In genomic region chr12:1580036-1580435, GRCh38 we compare ENCODE assay signal across 24 cellular contexts. TPM values are rescaled to one million over a fixed set of nuclear protein-coding genes. Genes with fewer than 3 reads are reported as not detected.
DNase-seq lines count a peak whose midpoint lies in the region; ATAC-seq and TF ChIP-seq lines count a peak whose summit lies in the region.
"Had no signal": no experiment of that assay in that cellular context is flagged by ENCODE, and none has a peak within 500 bp of the region (broad histone marks: within the 10 kb centered on the region; RNA-seq: fewer than 3 reads in every experiment).

No MANE protein-coding gene starts in this region.

- H3K9ac ChIP-seq in SK-N-SH (no peak overlapping the region), fibroblast of lung (ENCODE audit: insufficient read depth, low read length) (no peak overlapping the region)

- H3K27me3 ChIP-seq in SK-N-SH (ENCODE audit: insufficient read depth) (no peaks in the 10 kb centered on the region), fibroblast of lung (ENCODE audit: control insufficient read depth, insufficient read depth, low read length) (no peaks in the 10 kb centered on the region)

- no peak for ATAC-seq in SK-N-SH treated with all-trans-retinoic acid at 6 μM for 48 hours
- no peak for ATAC-seq in HG02642 (IDR thresholded peaks at IDR 0.05; ENCODE audit: poor library complexity, unreplicated experiment)
- no peak for ATAC-seq in GM18519 (IDR thresholded peaks at IDR 0.05; ENCODE audit: low FRiP score, unreplicated experiment)

- no peak for TF ChIP-seq RAD21 in SK-N-SH (IDR thresholded peaks at IDR 0.05; ENCODE audit: low read length)

- H3K79me2 ChIP-seq in SK-N-SH (ENCODE audit: insufficient read depth) (peaks cover 96% of the 10 kb centered on the region), fibroblast of lung (ENCODE audit: control insufficient read depth, insufficient read depth, low read length) (peaks cover 65% of the 10 kb centered on the region)

- TF ChIP-seq EP300 in SK-N-SH (IDR thresholded peaks at IDR 0.05; ENCODE audit: borderline replicate concordance in 1 of 2, low read depth in 1 of 2, low read length in 1 of 2) = no peak

- H3K4me2 ChIP-seq in SK-N-SH (peak overlapping the region; percentile 35; the same call in 1 of the 2 replicates), fibroblast of lung (ENCODE audit: extremely low read depth, insufficient read depth, low read length) (no peak overlapping the region)

- no peaks in the 10 kb centered on the region for H3K9me2 ChIP-seq in SK-N-SH

- CTCF ChIA-PET in SK-N-SH (lab: Yijun Ruan, JAX) = interaction anchor here (0.7 to 12.2 kb wide), 4 partner anchors 349 to 764 kb away, joined by 3 to 268 read pairs (median 4); no protein-coding TSS in a partner anchor

- H3K4me3 Mint-ChIP-seq in brain (peak overlapping the region in 2 of 5 experiments; percentile 20 to 65), osteocyte (ENCODE audit: unreplicated experiment) (no peak overlapping the region)

- H3K4me1 ChIP-seq in SK-N-SH (ENCODE audit: control insufficient read depth in 1 of 2, insufficient read depth in 2 of 2, low read depth in 1 of 2, low read length in 1 of 2) = peaks cover 19 to 40% of the 10 kb centered on the region in 2 experiments; a peak in 3 of 4 replicates
- peaks cover 31% of the 10 kb centered on the region for H3K4me1 ChIP-seq in fibroblast of lung (ENCODE audit: control insufficient read depth, extremely low read depth, insufficient read depth, low read length)

- POLR2A ChIA-PET in SK-N-SH (lab: Yijun Ruan, JAX) = no interaction called here

- no peak overlapping the region for H2AFZ ChIP-seq in SK-N-SH (ENCODE audit: low read depth)
- no peak overlapping the region for H2AFZ ChIP-seq in fibroblast of lung (ENCODE audit: low read length)

- peak overlapping the region in 4 of 5 experiments; percentile 2 to 73 (median 40) for H3K27ac Mint-ChIP-seq in brain
- H3K27ac Mint-ChIP-seq in osteocyte (ENCODE audit: unreplicated experiment) = peak overlapping the region; percentile 3

- H3K9me3 ChIP-seq in SK-N-SH = no peaks in the 10 kb centered on the region
- H3K9me3 ChIP-seq in fibroblast of lung (ENCODE audit: control insufficient read depth, insufficient read depth, low read depth, low read length) = no peaks in the 10 kb centered on the region

- peaks cover 37% of the 10 kb centered on the region for H3F3A ChIP-seq in SK-N-SH (replicated peaks; ENCODE audit: insufficient read depth)

- H3K36me3 ChIP-seq in SK-N-SH (replicated peaks in 1 of 2; ENCODE audit: control insufficient read depth in 1 of 2, insufficient read depth in 2 of 2, low read length in 1 of 2) (no peaks in the 10 kb centered on the region), fibroblast of lung (ENCODE audit: control insufficient read depth, insufficient read depth, low read length) (no peaks in the 10 kb centered on the region)

- WGBS in SK-N-SH (ENCODE audit: low lambda C conversion rate) = 95% methylated on average over 8 of the region's 8 CpGs

- H3K4me3 ChIP-seq in SK-N-SH (ENCODE audit: low read depth in 2 of 2, low read length in 1 of 2) (no peak overlapping the region), fibroblast of lung (replicated peaks in 1 of 4; ENCODE audit: control extremely low read depth in 1 of 4, insufficient read depth in 1 of 4, low read depth in 3 of 4, low read length in 4 of 4) (no peak overlapping the region)

- no peaks in the 10 kb centered on the region for H3K27me3 Mint-ChIP-seq in brain
- H3K27me3 Mint-ChIP-seq in osteocyte (ENCODE audit: unreplicated experiment) = no peaks in the 10 kb centered on the region

- H3K9me3 Mint-ChIP-seq in brain (peaks cover 0 to 2% (median 0%) of the 10 kb centered on the region in 5 experiments), osteocyte (ENCODE audit: unreplicated experiment) (no peaks in the 10 kb centered on the region)

- peak overlapping the region in 1 of 2 experiments; percentile 31; a peak in 2 of 4 replicates for H3K27ac ChIP-seq in SK-N-SH (ENCODE audit: low read depth in 2 of 2, low read length in 1 of 2)
- peak overlapping the region; percentile 13 for H3K27ac ChIP-seq in fibroblast of lung (ENCODE audit: insufficient read depth, low read length)
- H3K27ac ChIP-seq: 22Rv1, RWPE1 had no signal

- H4K20me1 ChIP-seq in SK-N-SH (ENCODE audit: insufficient read depth) (peaks cover 3% of the 10 kb centered on the region; the same call in 1 of the 2 replicates), fibroblast of lung (ENCODE audit: control insufficient read depth, extremely low read depth, insufficient read depth, low read length) (no peaks in the 10 kb centered on the region)

- no peaks in the 10 kb centered on the region for H3K36me3 Mint-ChIP-seq in brain
- H3K36me3 Mint-ChIP-seq in osteocyte (ENCODE audit: unreplicated experiment) = no peaks in the 10 kb centered on the region

- TF ChIP-seq CTCF in SK-N-SH (IDR thresholded peaks at IDR 0.05) (no peak), brain (conservative IDR thresholded peaks at IDR 0.05) (no peak), fibroblast of lung (conservative IDR thresholded peaks at IDR 0.05 in 1 of 2, IDR thresholded peaks at IDR 0.05 in 1 of 2; ENCODE audit: low read depth in 1 of 2, low read length in 2 of 2) (no peak), osteocyte (IDR thresholded peaks at IDR 0.05) (no peak)

- DNase-seq in SK-N-SH (no peak), fibroblast of lung (ENCODE audit: low read depth in 2 of 2) (no peak), osteocyte (ENCODE audit: extremely low spot score, unreplicated experiment) (no peak), NCI-H1694 treated with DMSO at 0.1 percent for 48 hours (lab: John Stamatoyannopoulos, UW) (no peak)
- DNase-seq: Calu3, DMS79 treated with DMSO at 0.1 percent for 48 hours, GF-D8, KBM-7, MM.1S, NCI-H1417, NCI-H1694, NCI-H2081, NCI-H2171, NCI-H226, NCI-H510A, NCI-H69, SHP77 had no signal

- H3K4me1 Mint-ChIP-seq in brain (peaks cover 72% of the 10 kb centered on the region), osteocyte (ENCODE audit: unreplicated experiment) (peaks cover 79% of the 10 kb centered on the region)

TF ChIP-seq in SK-N-SH, 30 proteins besides CTCF, POLR2A, EP300 and RAD21 (continues in another document):
- TF ChIP-seq IRF3 (IDR thresholded peaks at IDR 0.05; ENCODE audit: low read depth, low read length) = no peak

TF ChIP-seq in SK-N-SH treated with all-trans-retinoic acid at 6 μM for 48 hours, 23 proteins besides CTCF, POLR2A, EP300 and RAD21:
- TF ChIP-seq ZFP3 (CRISPR knock-in tag; IDR thresholded peaks at IDR 0.05) (no peak), ZNF565 (CRISPR knock-in tag; conservative IDR thresholded peaks at IDR 0.05; ENCODE audit: low read depth) (no peak), ZNF8 (CRISPR knock-in tag; IDR thresholded peaks at IDR 0.05) (no peak), ZC3H10 (CRISPR knock-in tag; IDR thresholded peaks at IDR 0.05) (no peak), BACH2 (CRISPR knock-in tag; IDR thresholded peaks at IDR 0.05; ENCODE audit: borderline replicate concordance) (no peak), CREB5 (CRISPR knock-in tag; IDR thresholded peaks at IDR 0.05; ENCODE audit: low read depth) (no peak), ZNF70 (CRISPR knock-in tag; IDR thresholded peaks at IDR 0.05) (no peak), RARB (CRISPR knock-in tag; IDR thresholded peaks at IDR 0.05) (no peak), ISL1 (CRISPR knock-in tag; IDR thresholded peaks at IDR 0.05) (no peak), TCF4 (CRISPR knock-in tag; IDR thresholded peaks at IDR 0.05; ENCODE audit: borderline replicate concordance) (no peak)

RNA-seq across cellular contexts. Expression of gene FBXL14, which starts 14.3 kb away (rescaled TPM):
- 11.3 and 12.8 TPM in 2 replicates for polyA plus RNA-seq in SK-N-SH (2012; rRNA removed)
- polyA plus RNA-seq in SK-N-SH (2012; cell fraction: cytosol; rRNA removed) = 4.3 and 9.3 TPM in 2 replicates
- 4.7 and 7.0 TPM in 2 replicates for polyA plus RNA-seq in SK-N-SH (2012; cell fraction: nucleus; rRNA removed)
- 9.3 TPM for polyA plus RNA-seq in brain (ENCODE audit: insufficient read depth, low read depth, low replicate concordance)
- 6.4 TPM in 2 replicates for total RNA-seq in fibroblast of lung
- 2.6 and 3.7 TPM in 2 replicates for polyA plus RNA-seq in fibroblast of lung
- polyA plus RNA-seq in fibroblast of lung (2012) = 3.0 and 4.7 TPM in 2 replicates
- polyA minus RNA-seq in fibroblast of lung (ENCODE audit: low replicate concordance) = 5.9 and 6.7 TPM in 2 replicates
- total RNA-seq in osteocyte = 9.1 and 9.4 TPM in 2 replicates

RNA-seq across cellular contexts. Expression of gene WNT5B, which starts 49.0 kb away (rescaled TPM):
- polyA plus RNA-seq in SK-N-SH (2012; rRNA removed) = 29.3 and 29.4 TPM in 2 replicates
- polyA plus RNA-seq in SK-N-SH (2012; cell fraction: cytosol; rRNA removed) = 16.5 and 26.4 TPM in 2 replicates
- polyA plus RNA-seq in SK-N-SH (2012; cell fraction: nucleus; rRNA removed) = 30.1 and 32.1 TPM in 2 replicates
- polyA plus RNA-seq in brain (ENCODE audit: insufficient read depth, low read depth, low replicate concordance) = 4.1 TPM
- total RNA-seq in fibroblast of lung = 40.3 and 105 TPM in 2 replicates
- polyA plus RNA-seq in fibroblast of lung = 46.9 and 86.1 TPM in 2 replicates
- polyA plus RNA-seq in fibroblast of lung (2012) = 61.7 and 116 TPM in 2 replicates
- 62.7 and 175 TPM in 2 replicates for polyA minus RNA-seq in fibroblast of lung (ENCODE audit: low replicate concordance)
- total RNA-seq in osteocyte = 88.7 and 99.5 TPM in 2 replicates
- polyA plus RNA-seq: HepG2 had no signal
